Comparison of ENCODE assay signal across 1 cellular context in the genomic region with DNA sequence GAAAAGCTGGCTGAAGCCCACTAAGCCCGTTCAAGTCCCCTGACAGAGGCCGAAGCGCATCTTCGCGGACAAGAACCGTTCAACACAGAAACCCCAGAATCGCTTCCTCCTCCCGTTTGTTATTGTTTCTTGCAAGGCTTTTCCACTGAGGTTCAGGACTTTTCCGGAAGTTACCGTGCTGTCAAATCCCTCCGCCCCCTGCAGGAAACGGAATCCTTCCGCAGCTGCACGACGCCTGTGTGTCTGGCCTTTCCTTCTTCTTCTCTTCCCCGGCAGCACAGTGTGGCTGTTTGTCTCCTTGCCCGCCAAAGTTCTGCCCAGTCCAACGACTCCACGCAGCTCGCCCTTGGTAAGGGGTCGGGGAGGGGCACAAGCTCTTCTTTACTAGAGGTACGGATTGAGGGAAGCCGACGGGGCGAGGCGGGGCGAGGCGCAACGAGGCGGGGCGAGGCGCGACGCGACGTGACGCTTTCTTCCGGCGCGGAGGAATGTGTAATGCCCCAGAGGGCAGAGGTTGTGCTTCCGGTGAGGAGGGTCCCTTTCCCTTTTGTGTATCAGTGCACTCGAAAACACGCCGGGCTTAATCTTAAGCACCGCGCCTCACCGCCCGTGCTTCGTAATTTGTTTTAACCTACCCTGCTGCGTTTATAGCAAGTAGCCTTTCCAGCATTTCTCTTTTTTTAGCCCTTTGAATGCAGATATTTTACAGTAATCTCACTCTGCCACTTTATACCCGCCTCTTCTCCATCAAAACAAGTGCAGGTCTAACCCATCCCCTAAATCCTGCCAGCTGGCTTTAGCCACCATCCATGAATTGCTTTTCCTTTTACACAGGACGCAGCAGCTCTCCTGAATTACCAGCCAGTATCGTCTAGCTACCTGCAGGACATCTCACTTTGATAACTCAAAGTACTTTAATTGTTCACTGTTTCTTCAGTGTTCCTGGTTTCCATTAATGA.
TF ChIP-seq lines count a peak whose summit lies in the region.

A gene (minus strand): TSS at position 183 of the 959 bp plus-strand sequence. CDS start 229 bp downstream, outside the sequence.

TF ChIP-seq in WTC11, 78 proteins besides CTCF, POLR2A, EP300 and RAD21 (continued from another document):
- no peak for TF ChIP-seq GTF2I (CRISPR knock-in tag; conservative IDR thresholded peaks at IDR 0.05)
- TF ChIP-seq, protein P1, sequence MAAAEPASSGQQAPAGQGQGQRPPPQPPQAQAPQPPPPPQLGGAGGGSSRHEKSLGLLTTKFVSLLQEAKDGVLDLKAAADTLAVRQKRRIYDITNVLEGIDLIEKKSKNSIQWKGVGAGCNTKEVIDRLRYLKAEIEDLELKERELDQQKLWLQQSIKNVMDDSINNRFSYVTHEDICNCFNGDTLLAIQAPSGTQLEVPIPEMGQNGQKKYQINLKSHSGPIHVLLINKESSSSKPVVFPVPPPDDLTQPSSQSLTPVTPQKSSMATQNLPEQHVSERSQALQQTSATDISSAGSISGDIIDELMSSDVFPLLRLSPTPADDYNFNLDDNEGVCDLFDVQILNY (CRISPR knock-in tag; IDR thresholded peaks at IDR 0.05) = no peak
- no peak for TF ChIP-seq HMGA2 (CRISPR knock-in tag; IDR thresholded peaks at IDR 0.05)
- TF ChIP-seq, protein P2, sequence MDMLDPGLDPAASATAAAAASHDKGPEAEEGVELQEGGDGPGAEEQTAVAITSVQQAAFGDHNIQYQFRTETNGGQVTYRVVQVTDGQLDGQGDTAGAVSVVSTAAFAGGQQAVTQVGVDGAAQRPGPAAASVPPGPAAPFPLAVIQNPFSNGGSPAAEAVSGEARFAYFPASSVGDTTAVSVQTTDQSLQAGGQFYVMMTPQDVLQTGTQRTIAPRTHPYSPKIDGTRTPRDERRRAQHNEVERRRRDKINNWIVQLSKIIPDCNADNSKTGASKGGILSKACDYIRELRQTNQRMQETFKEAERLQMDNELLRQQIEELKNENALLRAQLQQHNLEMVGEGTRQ (CRISPR knock-in tag; IDR thresholded peaks at IDR 0.05) = no peak
